Comparison of ENCODE assay signal across 1 cellular context in genomic region chr9:127333326-127334064, GRCh38.
TF ChIP-seq lines count a peak whose summit lies in the region.

No MANE protein-coding gene starts in this region.

TF ChIP-seq in K562, 482 proteins besides CTCF, POLR2A, EP300 and RAD21 (continued from another document and continues in another):
- TF ChIP-seq POU5F1 (IDR thresholded peaks at IDR 0.05; ENCODE audit: borderline replicate concordance, low read depth, low read length, partially characterized antibody) (no peak), NR2C2 (CRISPR knock-in tag; IDR thresholded peaks at IDR 0.05) (no peak), NR2C2 (tag; IDR thresholded peaks at IDR 0.05) (peak; percentile 68), TCFL5 (CRISPR knock-in tag; conservative IDR thresholded peaks at IDR 0.05) (no peak), E2F4 (CRISPR knock-in tag; IDR thresholded peaks at IDR 0.05; ENCODE audit: low read depth) (no peak), NFIX (CRISPR knock-in tag; IDR thresholded peaks at IDR 0.05; ENCODE audit: low read depth) (no peak), WHSC1 (IDR thresholded peaks at IDR 0.05; ENCODE audit: low read length) (no peak), ZNF583 (CRISPR knock-in tag; IDR thresholded peaks at IDR 0.05) (no peak), MNT (conservative IDR thresholded peaks at IDR 0.05) (no peak), ZC3H4 (CRISPR knock-in tag; IDR thresholded peaks at IDR 0.05; ENCODE audit: borderline replicate concordance) (no peak), ZC3H11A (IDR thresholded peaks at IDR 0.05; ENCODE audit: low read depth, low read length) (no peak), CBX5 (IDR thresholded peaks at IDR 0.05; ENCODE audit: borderline replicate concordance, low read depth) (no peak), ZNF445 (CRISPR knock-in tag; IDR thresholded peaks at IDR 0.05; ENCODE audit: low read depth) (no peak), HSF4 (CRISPR knock-in tag; IDR thresholded peaks at IDR 0.05; ENCODE audit: borderline replicate concordance) (no peak), ZNF830 (CRISPR knock-in tag; IDR thresholded peaks at IDR 0.05) (no peak), FOXO4 (CRISPR knock-in tag; IDR thresholded peaks at IDR 0.05) (no peak), POLR3A (IDR thresholded peaks at IDR 0.05; ENCODE audit: borderline replicate concordance, extremely low read depth, insufficient read depth, insufficient read length) (no peak), CTBP1 (IDR thresholded peaks at IDR 0.05; ENCODE audit: borderline replicate concordance) (no peak), JUND (IDR thresholded peaks at IDR 0.05; ENCODE audit: borderline replicate concordance, low read depth, low read length) (no peak), JUND (tag; IDR thresholded peaks at IDR 0.05; ENCODE audit: borderline replicate concordance, low read depth, low read length) (no peak), ZKSCAN8 (CRISPR knock-in tag; IDR thresholded peaks at IDR 0.05) (no peak), MAX (CRISPR knock-in tag; IDR thresholded peaks at IDR 0.05) (no peak), ZNF134 (CRISPR knock-in tag; conservative IDR thresholded peaks at IDR 0.05) (no peak), SRSF3 (IDR thresholded peaks at IDR 0.05; ENCODE audit: insufficient read depth, low read length) (no peak), ZNF551 (CRISPR knock-in tag; IDR thresholded peaks at IDR 0.05) (no peak), THAP7 (CRISPR knock-in tag; IDR thresholded peaks at IDR 0.05) (no peak), FOXP4 (CRISPR knock-in tag; IDR thresholded peaks at IDR 0.05; ENCODE audit: borderline replicate concordance) (no peak), HMBOX1 (IDR thresholded peaks at IDR 0.05) (no peak), ZEB2 (IDR thresholded peaks at IDR 0.05) (no peak), CEBPG (CRISPR knock-in tag; IDR thresholded peaks at IDR 0.05) (peak; percentile 38; the same call in 1 of the 2 replicates), CEBPG (tag; conservative IDR thresholded peaks at IDR 0.05 in 1 of 2, IDR thresholded peaks at IDR 0.05 in 1 of 2) (peak; percentile 82 to 86), ZBTB2 (IDR thresholded peaks at IDR 0.05) (no peak), FIP1L1 (IDR thresholded peaks at IDR 0.05; ENCODE audit: low read depth, low read length, poor library complexity, severe bottlenecking) (no peak), IRF1 (CRISPR knock-in tag; IDR thresholded peaks at IDR 0.05; ENCODE audit: borderline replicate concordance) (no peak), ZNF174 (CRISPR knock-in tag; IDR thresholded peaks at IDR 0.05) (no peak), ATF3 (IDR thresholded peaks at IDR 0.05) (peak; percentile 81), ATF3 (CRISPR knock-in tag; conservative IDR thresholded peaks at IDR 0.05) (no peak), DMBX1 (CRISPR knock-in tag; IDR thresholded peaks at IDR 0.05; ENCODE audit: borderline replicate concordance) (no peak), CEBPB (tag; IDR thresholded peaks at IDR 0.05) (peak; percentile 57; the same call in 1 of the 2 replicates), ETS2 (tag; IDR thresholded peaks at IDR 0.05; ENCODE audit: borderline replicate concordance, poor library complexity, severe bottlenecking) (no peak), CREB3L1 (IDR thresholded peaks at IDR 0.05; ENCODE audit: borderline replicate concordance, low read depth) (no peak)
